1 cellular context compared by ENCODE assay signal in the genomic region with DNA sequence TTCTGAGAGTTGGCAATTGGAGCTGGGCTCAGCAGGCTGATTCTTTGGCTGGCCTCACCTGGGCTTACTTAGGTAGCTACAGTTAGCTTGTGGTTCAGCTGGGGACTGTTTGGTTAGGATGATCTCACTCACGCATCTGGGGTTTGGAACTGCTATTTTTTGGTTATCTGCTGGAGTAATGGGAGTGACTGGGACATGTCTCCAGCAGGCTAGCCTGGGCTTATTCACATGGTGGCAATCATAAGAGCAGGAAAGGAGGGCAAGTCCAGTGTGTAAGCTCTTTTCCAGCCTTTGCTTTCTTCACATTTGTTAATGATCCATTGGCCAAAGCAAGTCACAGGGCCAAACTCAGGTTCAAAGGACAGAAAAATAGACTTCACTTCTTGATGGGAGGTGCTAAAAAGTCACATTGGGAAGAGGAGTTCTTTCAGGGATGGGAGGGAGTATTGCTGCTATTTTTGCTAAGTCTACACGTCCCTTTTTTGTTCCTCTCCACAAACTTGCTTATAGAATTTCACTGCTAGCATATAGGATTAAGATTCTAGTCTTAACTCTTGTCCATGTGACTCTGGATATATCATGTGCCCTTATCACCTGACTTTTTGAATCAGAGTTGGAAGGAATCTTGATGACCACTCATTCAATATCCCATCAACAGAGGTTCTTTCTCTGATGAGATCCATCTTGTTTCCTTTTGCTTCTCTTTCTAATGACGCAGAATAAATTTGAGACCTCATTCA.
TF ChIP-seq lines count a peak whose summit lies in the region.

No MANE protein-coding gene starts in this region.

TF ChIP-seq in K562, 482 proteins besides CTCF, POLR2A, EP300 and RAD21 (continued from another document):
- TF ChIP-seq THAP7 (CRISPR knock-in tag; IDR thresholded peaks at IDR 0.05), result no peak
- TF ChIP-seq NFE2L1 (tag; IDR thresholded peaks at IDR 0.05; ENCODE audit: borderline replicate concordance, low read depth), result no peak
- no peak for TF ChIP-seq RCOR1 (IDR thresholded peaks at IDR 0.05; ENCODE audit: borderline replicate concordance in 1 of 2, low read depth in 2 of 2, low read length in 2 of 2)
- no peak for TF ChIP-seq ZNF133 (CRISPR knock-in tag; IDR thresholded peaks at IDR 0.05)
- no peak for TF ChIP-seq SREBF2 (CRISPR knock-in tag; IDR thresholded peaks at IDR 0.05)
- TF ChIP-seq ZNF57 (CRISPR knock-in tag; IDR thresholded peaks at IDR 0.05), result no peak
- peak; percentile 25; the same call in 1 of the 2 replicates for TF ChIP-seq ELF2 (CRISPR knock-in tag; IDR thresholded peaks at IDR 0.05)
- TF ChIP-seq, protein P1, sequence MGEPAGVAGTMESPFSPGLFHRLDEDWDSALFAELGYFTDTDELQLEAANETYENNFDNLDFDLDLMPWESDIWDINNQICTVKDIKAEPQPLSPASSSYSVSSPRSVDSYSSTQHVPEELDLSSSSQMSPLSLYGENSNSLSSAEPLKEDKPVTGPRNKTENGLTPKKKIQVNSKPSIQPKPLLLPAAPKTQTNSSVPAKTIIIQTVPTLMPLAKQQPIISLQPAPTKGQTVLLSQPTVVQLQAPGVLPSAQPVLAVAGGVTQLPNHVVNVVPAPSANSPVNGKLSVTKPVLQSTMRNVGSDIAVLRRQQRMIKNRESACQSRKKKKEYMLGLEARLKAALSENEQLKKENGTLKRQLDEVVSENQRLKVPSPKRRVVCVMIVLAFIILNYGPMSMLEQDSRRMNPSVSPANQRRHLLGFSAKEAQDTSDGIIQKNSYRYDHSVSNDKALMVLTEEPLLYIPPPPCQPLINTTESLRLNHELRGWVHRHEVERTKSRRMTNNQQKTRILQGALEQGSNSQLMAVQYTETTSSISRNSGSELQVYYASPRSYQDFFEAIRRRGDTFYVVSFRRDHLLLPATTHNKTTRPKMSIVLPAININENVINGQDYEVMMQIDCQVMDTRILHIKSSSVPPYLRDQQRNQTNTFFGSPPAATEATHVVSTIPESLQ (CRISPR knock-in tag; IDR thresholded peaks at IDR 0.05), result no peak
- no peak for TF ChIP-seq HMG20A (CRISPR knock-in tag; conservative IDR thresholded peaks at IDR 0.05)
- TF ChIP-seq ATF7 (IDR thresholded peaks at IDR 0.05), result peak; percentile 39; the same call in 1 of the 2 replicates
- TF ChIP-seq SRSF3 (IDR thresholded peaks at IDR 0.05; ENCODE audit: insufficient read depth, low read length), result no peak
- TF ChIP-seq CBFA2T3 (IDR thresholded peaks at IDR 0.05), result peak; percentile 23; the same call in 1 of the 2 replicates
- no peak for TF ChIP-seq CHD2 (IDR thresholded peaks at IDR 0.05; ENCODE audit: low read depth, low read length)
- no peak for TF ChIP-seq RBFOX2 (IDR thresholded peaks at IDR 0.05; ENCODE audit: low read depth, low read length)
- TF ChIP-seq NFATC3 (IDR thresholded peaks at IDR 0.05), result no peak
- TF ChIP-seq RAD51 (IDR thresholded peaks at IDR 0.05; ENCODE audit: borderline replicate concordance, low read depth), result peak; percentile 79
- TF ChIP-seq MAFK (IDR thresholded peaks at IDR 0.05; ENCODE audit: low read length), result no peak
- no peak for TF ChIP-seq MIER1 (IDR thresholded peaks at IDR 0.05; ENCODE audit: low read depth)
- no peak for TF ChIP-seq ID3 (CRISPR knock-in tag; IDR thresholded peaks at IDR 0.05)
- 0 out of 2 replicates have a peak, but pooled peaks have one; percentile 22 for TF ChIP-seq ID3 (tag; IDR thresholded peaks at IDR 0.05)
- no peak for TF ChIP-seq GATAD2B (IDR thresholded peaks at IDR 0.05; ENCODE audit: borderline replicate concordance)
- no peak for TF ChIP-seq SRSF7 (optimal IDR thresholded peaks at IDR 0.05; ENCODE audit: low read depth, low read length)
- TF ChIP-seq, protein P2, sequence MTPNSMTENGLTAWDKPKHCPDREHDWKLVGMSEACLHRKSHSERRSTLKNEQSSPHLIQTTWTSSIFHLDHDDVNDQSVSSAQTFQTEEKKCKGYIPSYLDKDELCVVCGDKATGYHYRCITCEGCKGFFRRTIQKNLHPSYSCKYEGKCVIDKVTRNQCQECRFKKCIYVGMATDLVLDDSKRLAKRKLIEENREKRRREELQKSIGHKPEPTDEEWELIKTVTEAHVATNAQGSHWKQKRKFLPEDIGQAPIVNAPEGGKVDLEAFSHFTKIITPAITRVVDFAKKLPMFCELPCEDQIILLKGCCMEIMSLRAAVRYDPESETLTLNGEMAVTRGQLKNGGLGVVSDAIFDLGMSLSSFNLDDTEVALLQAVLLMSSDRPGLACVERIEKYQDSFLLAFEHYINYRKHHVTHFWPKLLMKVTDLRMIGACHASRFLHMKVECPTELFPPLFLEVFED (CRISPR knock-in tag; conservative IDR thresholded peaks at IDR 0.05), result no peak
- TF ChIP-seq TRIM25 (IDR thresholded peaks at IDR 0.05; ENCODE audit: borderline replicate concordance), result no peak
- no peak for TF ChIP-seq NCOA1 (IDR thresholded peaks at IDR 0.05; ENCODE audit: low read depth)
- 0 out of 4 replicates have a peak, but pooled peaks of 1 of the 2 experiments have one; percentile 19 for TF ChIP-seq KDM1A (IDR thresholded peaks at IDR 0.05)
- TF ChIP-seq ARHGAP35 (IDR thresholded peaks at IDR 0.05; ENCODE audit: partially characterized antibody), result no peak
- peak; percentile 38; the same call in 1 of the 2 replicates for TF ChIP-seq CBFA2T2 (conservative IDR thresholded peaks at IDR 0.05)
- TF ChIP-seq HSF4 (CRISPR knock-in tag; IDR thresholded peaks at IDR 0.05; ENCODE audit: borderline replicate concordance), result no peak
- no peak for TF ChIP-seq TCF15 (CRISPR knock-in tag; IDR thresholded peaks at IDR 0.05)
- TF ChIP-seq PTBP1 (IDR thresholded peaks at IDR 0.05; ENCODE audit: low read depth, low read length), result no peak
- no peak for TF ChIP-seq KAT8 (IDR thresholded peaks at IDR 0.05; ENCODE audit: low read depth)
- TF ChIP-seq NR1H2 (CRISPR knock-in tag; IDR thresholded peaks at IDR 0.05), result no peak
